10 cellular contexts compared by ENCODE assay signal in genomic region chr13:106520205-106521004, GRCh38. TPM values are rescaled to one million over a fixed set of nuclear protein-coding genes. Genes with fewer than 3 reads are reported as not detected.
A peak's percentile ranks its signal among the peaks of the same experiment; 100 is the strongest.
DNase-seq lines count a peak whose midpoint lies in the region; ATAC-seq and TF ChIP-seq lines count a peak whose summit lies in the region.
"Had no signal": no experiment of that assay in that cellular context is flagged by ENCODE, and none has a peak within 500 bp of the region (broad histone marks: within the 10 kb centered on the region; RNA-seq: fewer than 3 reads in every experiment).

No MANE protein-coding gene starts in this region.

- WGBS in hepatocyte (ENCODE audit: low lambda C conversion rate, missing lambda C conversion rate) = 51% methylated on average over 12 of the region's 12 CpGs

- POLR2A ChIA-PET in WTC11 (lab: Charles Lee) = no interaction called here

- H3K9me3 ChIP-seq in cardiac muscle cell (ENCODE audit: low read depth) (no peaks in the 10 kb centered on the region), hepatocyte (ENCODE audit: low read depth) (no peaks in the 10 kb centered on the region)

- H3K36me3 Mint-ChIP-seq in WTC11 (no peaks in the 10 kb centered on the region), type B pancreatic cell (peaks cover 17% of the 10 kb centered on the region)
- no peaks in the 10 kb centered on the region for H3K36me3 Mint-ChIP-seq in activated naive CD4-positive, alpha-beta T cell treated with anti-CD3 and anti-CD28 coated beads, Interleukin-2, amount 10 ng/mL, durations not matched to agents 7 days and 5 days

- H2AFZ ChIP-seq in hepatocyte = no peak overlapping the region

- peaks cover 32% of the 10 kb centered on the region for H4K20me1 ChIP-seq in hepatocyte (ENCODE audit: insufficient read depth, poor library complexity, severe bottlenecking)

- H3K27me3 ChIP-seq in cardiac muscle cell (no peaks in the 10 kb centered on the region), hepatocyte (no peaks in the 10 kb centered on the region)

- peak overlapping the region; percentile 35 for H3K27ac Mint-ChIP-seq in WTC11
- H3K27ac Mint-ChIP-seq in type B pancreatic cell = peak overlapping the region; percentile 82
- H3K27ac Mint-ChIP-seq in activated naive CD4-positive, alpha-beta T cell treated with anti-CD3 and anti-CD28 coated beads, Interleukin-2, amount 10 ng/mL, durations not matched to agents 7 days and 5 days = no peak overlapping the region
- H3K27ac Mint-ChIP-seq: activated T-cell treated with anti-CD3 and anti-CD28 coated beads, Interleukin-2, amount 50 U/mL, for 24 hours had no signal

- CTCF ChIA-PET in WTC11 (lab: Charles Lee) = no interaction called here
- CTCF ChIA-PET in activated naive CD4-positive, alpha-beta T cell treated with anti-CD3 and anti-CD28 coated beads, Interleukin-2, amount 10 ng/mL, durations not matched to agents 7 days and 5 days (lab: Charles Lee) = no interaction called here

- peak; percentile 53 for TF ChIP-seq CTCF in cardiac muscle cell (IDR thresholded peaks at IDR 0.05; ENCODE audit: low read depth, low read length)
- no peak for TF ChIP-seq CTCF in WTC11 (IDR thresholded peaks at IDR 0.05)
- peak; percentile 59 for TF ChIP-seq CTCF in hepatocyte (IDR thresholded peaks at IDR 0.05; ENCODE audit: poor library complexity)
- peak; percentile 65 for TF ChIP-seq CTCF in type B pancreatic cell (conservative IDR thresholded peaks at IDR 0.05)

- peak overlapping the region; percentile 61 for H3K4me2 ChIP-seq in hepatocyte

- H3K27ac ChIP-seq in cardiac muscle cell (no peak overlapping the region), hepatocyte (peak overlapping the region; percentile 50)

- H3K27me3 Mint-ChIP-seq in WTC11 (ENCODE audit: low read depth) (no peaks in the 10 kb centered on the region; the same call in 1 of the 2 replicates), type B pancreatic cell (no peaks in the 10 kb centered on the region)
- peaks cover 9% of the 10 kb centered on the region for H3K27me3 Mint-ChIP-seq in activated naive CD4-positive, alpha-beta T cell treated with anti-CD3 and anti-CD28 coated beads, Interleukin-2, amount 10 ng/mL, durations not matched to agents 7 days and 5 days

- H3K79me2 ChIP-seq in hepatocyte = peaks cover 99% of the 10 kb centered on the region

- H3K4me3 ChIP-seq in cardiac muscle cell (no peak overlapping the region), hepatocyte (no peak overlapping the region)

- H3K4me1 ChIP-seq in cardiac muscle cell (ENCODE audit: low read depth) = peaks cover 6% of the 10 kb centered on the region
- H3K4me1 ChIP-seq in hepatocyte (ENCODE audit: insufficient read depth) = peaks cover 54% of the 10 kb centered on the region

- no peaks in the 10 kb centered on the region for H3K9me2 ChIP-seq in hepatocyte (replicated peaks; ENCODE audit: insufficient read depth)

- ATAC-seq in Right ventricle myocardium inferior (no peak), WTC11 (peak; percentile 78), HG02678 (IDR thresholded peaks at IDR 0.05; ENCODE audit: unreplicated experiment) (no peak)

- DNase-seq in cardiac muscle cell (ENCODE audit: low read depth in 1 of 2, low spot score in 1 of 2) (peak; percentile 24 to 60), Right ventricle myocardium inferior (ENCODE audit: missing footprints) (no peak), WTC11 (ENCODE audit: low spot score) (no peak), hepatocyte (ENCODE audit: low spot score) (no peak), type B pancreatic cell (ENCODE audit: extremely low spot score, unreplicated experiment) (no peak)
- no peak for DNase-seq in activated CD8-positive, alpha-beta memory T cell treated with anti-CD3 and anti-CD28 coated beads, Interleukin-2, amount 50 U/mL, for 48 hours
- DNase-seq in activated naive CD4-positive, alpha-beta T cell treated with anti-CD3 and anti-CD28 coated beads, Interleukin-2, amount 10 ng/mL, durations not matched to agents 7 days and 5 days = no peak
- DNase-seq: activated T-cell treated with anti-CD3 and anti-CD28 coated beads, Interleukin-2, amount 50 U/mL, for 24 hours; SHP77 treated with DMSO at 0.1 percent for 48 hours had no signal

- H3K9me3 Mint-ChIP-seq in WTC11 (no peaks in the 10 kb centered on the region), type B pancreatic cell (no peaks in the 10 kb centered on the region)
- no peaks in the 10 kb centered on the region for H3K9me3 Mint-ChIP-seq in activated naive CD4-positive, alpha-beta T cell treated with anti-CD3 and anti-CD28 coated beads, Interleukin-2, amount 10 ng/mL, durations not matched to agents 7 days and 5 days
- H3K9me3 Mint-ChIP-seq: activated T-cell treated with anti-CD3 and anti-CD28 coated beads, Interleukin-2, amount 50 U/mL, for 24 hours had no signal

- intact Hi-C loops in Right ventricle myocardium inferior (cut with DNase I) = no loop called here

- 0 out of 2 replicates have a peak overlapping the region, but pooled peaks have one; percentile 22 for H3K4me3 Mint-ChIP-seq in WTC11
- peak overlapping the region; percentile 57 for H3K4me3 Mint-ChIP-seq in type B pancreatic cell
- H3K4me3 Mint-ChIP-seq in activated naive CD4-positive, alpha-beta T cell treated with anti-CD3 and anti-CD28 coated beads, Interleukin-2, amount 10 ng/mL, durations not matched to agents 7 days and 5 days = no peak overlapping the region
- H3K4me3 Mint-ChIP-seq: activated T-cell treated with anti-CD3 and anti-CD28 coated beads, Interleukin-2, amount 50 U/mL, for 24 hours had no signal

- H3K4me1 Mint-ChIP-seq in WTC11 (peaks cover 80% of the 10 kb centered on the region), type B pancreatic cell (ENCODE audit: unreplicated experiment) (peaks cover 76% of the 10 kb centered on the region)
- H3K4me1 Mint-ChIP-seq in activated naive CD4-positive, alpha-beta T cell treated with anti-CD3 and anti-CD28 coated beads, Interleukin-2, amount 10 ng/mL, durations not matched to agents 7 days and 5 days = no peaks in the 10 kb centered on the region

- H3K36me3 ChIP-seq in cardiac muscle cell (no peaks in the 10 kb centered on the region), hepatocyte (replicated peaks; ENCODE audit: insufficient read depth, low read depth) (no peaks in the 10 kb centered on the region)

TF ChIP-seq in WTC11, 78 proteins besides CTCF, POLR2A, EP300 and RAD21 (continues in another document):
- TF ChIP-seq TP53 (CRISPR knock-in tag; IDR thresholded peaks at IDR 0.05) (no peak), TEAD1 (CRISPR knock-in tag; IDR thresholded peaks at IDR 0.05) (no peak)
- TF ChIP-seq, protein P1, sequence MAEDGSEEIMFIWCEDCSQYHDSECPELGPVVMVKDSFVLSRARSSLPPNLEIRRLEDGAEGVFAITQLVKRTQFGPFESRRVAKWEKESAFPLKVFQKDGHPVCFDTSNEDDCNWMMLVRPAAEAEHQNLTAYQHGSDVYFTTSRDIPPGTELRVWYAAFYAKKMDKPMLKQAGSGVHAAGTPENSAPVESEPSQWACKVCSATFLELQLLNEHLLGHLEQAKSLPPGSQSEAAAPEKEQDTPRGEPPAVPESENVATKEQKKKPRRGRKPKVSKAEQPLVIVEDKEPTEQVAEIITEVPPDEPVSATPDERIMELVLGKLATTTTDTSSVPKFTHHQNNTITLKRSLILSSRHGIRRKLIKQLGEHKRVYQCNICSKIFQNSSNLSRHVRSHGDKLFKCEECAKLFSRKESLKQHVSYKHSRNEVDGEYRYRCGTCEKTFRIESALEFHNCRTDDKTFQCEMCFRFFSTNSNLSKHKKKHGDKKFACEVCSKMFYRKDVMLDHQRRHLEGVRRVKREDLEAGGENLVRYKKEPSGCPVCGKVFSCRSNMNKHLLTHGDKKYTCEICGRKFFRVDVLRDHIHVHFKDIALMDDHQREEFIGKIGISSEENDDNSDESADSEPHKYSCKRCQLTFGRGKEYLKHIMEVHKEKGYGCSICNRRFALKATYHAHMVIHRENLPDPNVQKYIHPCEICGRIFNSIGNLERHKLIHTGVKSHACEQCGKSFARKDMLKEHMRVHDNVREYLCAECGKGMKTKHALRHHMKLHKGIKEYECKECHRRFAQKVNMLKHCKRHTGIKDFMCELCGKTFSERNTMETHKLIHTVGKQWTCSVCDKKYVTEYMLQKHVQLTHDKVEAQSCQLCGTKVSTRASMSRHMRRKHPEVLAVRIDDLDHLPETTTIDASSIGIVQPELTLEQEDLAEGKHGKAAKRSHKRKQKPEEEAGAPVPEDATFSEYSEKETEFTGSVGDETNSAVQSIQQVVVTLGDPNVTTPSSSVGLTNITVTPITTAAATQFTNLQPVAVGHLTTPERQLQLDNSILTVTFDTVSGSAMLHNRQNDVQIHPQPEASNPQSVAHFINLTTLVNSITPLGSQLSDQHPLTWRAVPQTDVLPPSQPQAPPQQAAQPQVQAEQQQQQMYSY (CRISPR knock-in tag; IDR thresholded peaks at IDR 0.05) = no peak

RNA-seq across cellular contexts. Expression of gene EFNB2, which starts 15.1 kb away (rescaled TPM):
- 10.9 and 11.1 TPM in 2 replicates for total RNA-seq in cardiac muscle cell
- polyA plus RNA-seq in cardiac muscle cell = 11.1 and 12.2 TPM in 2 replicates
- 9.6 TPM for total RNA-seq in Right ventricle myocardium inferior
- total RNA-seq in WTC11 (2021) = 14.9 to 15.9 TPM (median 15.0 TPM) in 3 replicates
- 59.6 and 63.3 TPM in 2 replicates for total RNA-seq in hepatocyte
- 57.7 and 62.4 TPM in 2 replicates for polyA plus RNA-seq in hepatocyte
- total RNA-seq in type B pancreatic cell (ENCODE audit: low replicate concordance) = 48.6 and 67.1 TPM in 2 replicates

RNA-seq across cellular contexts. Expression of gene ARGLU1, which starts 47.5 kb away (rescaled TPM):
- total RNA-seq in cardiac muscle cell = 88.2 and 173 TPM in 2 replicates
- polyA plus RNA-seq in cardiac muscle cell = 146 and 176 TPM in 2 replicates
- 26.0 TPM for total RNA-seq in Right ventricle myocardium inferior
- 115 to 130 TPM (median 125 TPM) in 3 replicates for total RNA-seq in WTC11 (2021)
- 104 and 126 TPM in 2 replicates for total RNA-seq in hepatocyte
- polyA plus RNA-seq in hepatocyte = 121 and 168 TPM in 2 replicates
- 89.0 and 128 TPM in 2 replicates for total RNA-seq in type B pancreatic cell (ENCODE audit: low replicate concordance)

Comparison
In these comparisons a context has a peak if more than half of its experiments do, and no peak if none do; other contexts are left out.
1. DNase-seq: peak in cardiac muscle cell (2 of 2); none in Right ventricle myocardium inferior (single experiment), WTC11 (single experiment), hepatocyte (single experiment), type B pancreatic cell (single experiment), activated CD8-positive, alpha-beta memory T cell treated with anti-CD3 and anti-CD28 coated beads, Interleukin-2, amount 50 U/mL, for 48 hours (single experiment) and activated naive CD4-positive, alpha-beta T cell treated with anti-CD3 and anti-CD28 coated beads, Interleukin-2, amount 10 ng/mL, durations not matched to agents 7 days and 5 days (single experiment).